ENCODE assay signal across 1 cellular context in the genomic region with DNA sequence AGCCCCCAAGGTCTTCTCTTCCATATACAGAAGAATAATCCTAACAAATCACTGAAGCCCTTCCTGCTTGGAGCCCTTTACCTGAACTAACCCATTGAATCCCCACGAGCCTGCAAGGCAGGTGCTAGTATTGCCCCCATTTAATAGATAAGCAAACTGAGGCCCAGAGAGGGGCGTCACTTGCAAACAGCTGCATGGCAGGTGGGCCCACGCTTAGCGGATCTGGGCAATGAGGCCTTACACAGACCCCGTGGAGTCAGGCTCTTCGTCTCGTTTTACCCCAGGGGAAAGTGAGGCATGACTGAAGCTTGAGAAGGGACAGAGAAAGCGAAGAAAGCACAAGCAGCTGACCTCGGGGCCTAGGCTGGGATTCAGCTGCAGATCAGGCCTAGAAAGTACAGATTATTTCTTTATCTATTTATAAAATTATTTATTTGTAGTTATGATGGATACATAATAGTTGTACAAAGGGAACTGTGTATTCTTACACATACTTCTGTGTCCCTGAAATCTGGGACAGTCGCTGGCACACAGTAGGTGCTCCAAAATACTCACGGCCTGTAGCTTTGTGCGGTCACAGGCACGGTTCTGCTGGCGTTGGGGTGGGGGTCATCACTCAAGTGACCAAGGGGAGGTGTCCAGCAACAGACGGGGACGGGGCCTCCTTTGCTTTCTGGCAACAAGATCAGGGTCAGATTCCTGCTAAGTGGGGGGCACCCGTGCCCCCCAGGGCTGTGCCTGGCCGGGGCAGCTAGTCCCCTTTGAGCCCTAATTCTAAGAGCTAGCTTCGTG.
TF ChIP-seq lines count a peak whose summit lies in the region.

No MANE protein-coding gene starts in this region.

TF ChIP-seq in HCT116, 20 proteins besides CTCF, POLR2A, EP300 and RAD21 (continued from another document):
- TF ChIP-seq CBX3 (IDR thresholded peaks at IDR 0.05; ENCODE audit: low read depth) (no peak), SIN3A (IDR thresholded peaks at IDR 0.05; ENCODE audit: low read depth) (no peak), SP1 (IDR thresholded peaks at IDR 0.05; ENCODE audit: low read depth) (no peak), ZNF274 (IDR thresholded peaks at IDR 0.05; ENCODE audit: low read depth, low read length) (no peak), ZFX (IDR thresholded peaks at IDR 0.05) (no peak), ELF1 (IDR thresholded peaks at IDR 0.05; ENCODE audit: borderline replicate concordance, low read depth) (no peak), EGR1 (IDR thresholded peaks at IDR 0.05; ENCODE audit: low read depth) (no peak)
